8 cellular contexts compared by ENCODE assay signal in genomic region chr11:59556115-59556882, GRCh38. TPM values are rescaled to one million over a fixed set of nuclear protein-coding genes. Genes with fewer than 3 reads are reported as not detected.
DNase-seq lines count a peak whose midpoint lies in the region; ATAC-seq and TF ChIP-seq lines count a peak whose summit lies in the region.

No MANE protein-coding gene starts in this region.

- peaks cover 46% of the 10 kb centered on the region for H3K4me1 Mint-ChIP-seq in activated naive CD8-positive, alpha-beta T cell (ENCODE audit: low read depth)

- no peaks in the 10 kb centered on the region for H3K27me3 ChIP-seq in right cardiac atrium (ENCODE audit: control insufficient read depth, insufficient read depth)

- intact Hi-C loops in right cardiac atrium (cut with DNase I): loop anchor here in 2 of 4 donors (10.0 kb wide), 2 partner anchors 59 to 109 kb away; partner anchors contain the start of genes OSBP (in 1 of the 2) and PATL1 (in 1 of the 2)

- no peak for TF ChIP-seq CTCF in retinal pigment epithelial cell (conservative IDR thresholded peaks at IDR 0.05; ENCODE audit: low read depth, low read length)

- 4% methylated on average over 28 of the region's 28 CpGs for WGBS in right cardiac atrium

- TF ChIP-seq RAD21 in Ishikawa (IDR thresholded peaks at IDR 0.05; ENCODE audit: low read depth): no peak

- peak overlapping the region; percentile 85 for H3K4me3 Mint-ChIP-seq in activated naive CD8-positive, alpha-beta T cell

- TF ChIP-seq EP300 in Ishikawa (IDR thresholded peaks at IDR 0.05; ENCODE audit: borderline replicate concordance): no peak

- no peaks in the 10 kb centered on the region for H3K27me3 Mint-ChIP-seq in activated naive CD8-positive, alpha-beta T cell

- DNase-seq in GF-D8 (lab: John Stamatoyannopoulos, UW): peak; percentile 54
- peak; percentile 87 for DNase-seq in SK-N-DZ (ENCODE audit: low spot score)
- DNase-seq in right cardiac atrium: peak in 2 of 3 donors; percentile 58 to 74
- DNase-seq in retinal pigment epithelial cell (ENCODE audit: low read depth): no peak

- no peaks in the 10 kb centered on the region for H3K9me3 Mint-ChIP-seq in activated naive CD8-positive, alpha-beta T cell (ENCODE audit: low read depth)

- H3K9me3 ChIP-seq in right cardiac atrium (ENCODE audit: control insufficient read depth, low read length): no peaks in the 10 kb centered on the region

- H3K36me3 Mint-ChIP-seq in activated naive CD8-positive, alpha-beta T cell: no peaks in the 10 kb centered on the region

- H3K27ac ChIP-seq in right cardiac atrium (ENCODE audit: low read length): peak overlapping the region; percentile 17

- H3K4me3 ChIP-seq in right cardiac atrium (ENCODE audit: low read length) (peak overlapping the region; percentile 66), retinal pigment epithelial cell (ENCODE audit: low read length) (peak overlapping the region; percentile 80)

- H3K27ac Mint-ChIP-seq in activated naive CD8-positive, alpha-beta T cell: peak overlapping the region; percentile 93

- H3K4me1 ChIP-seq in right cardiac atrium (ENCODE audit: control insufficient read depth, insufficient read depth, low read length): peaks cover 2% of the 10 kb centered on the region

- ATAC-seq in right cardiac atrium: peak; percentile 34 to 72
- no peak for ATAC-seq in GM18520 (IDR thresholded peaks at IDR 0.05; ENCODE audit: unreplicated experiment)
- ATAC-seq in GM21737 (IDR thresholded peaks at IDR 0.05; ENCODE audit: unreplicated experiment): no peak

TF ChIP-seq in Ishikawa, 13 proteins besides CTCF, POLR2A, EP300 and RAD21:
- TF ChIP-seq CEBPB (IDR thresholded peaks at IDR 0.05): no peak
- TF ChIP-seq TCF12 (IDR thresholded peaks at IDR 0.05; ENCODE audit: low read depth): no peak
- peak; percentile 81 for TF ChIP-seq MAX (IDR thresholded peaks at IDR 0.05)
- peak; percentile 81 for TF ChIP-seq USF1 (IDR thresholded peaks at IDR 0.05)
- TF ChIP-seq NFIC (IDR thresholded peaks at IDR 0.05): 0 out of 2 replicates have a peak, but pooled peaks have one; percentile 10
- TF ChIP-seq TEAD4 (IDR thresholded peaks at IDR 0.05): peak; percentile 93
- no peak for TF ChIP-seq EGR1 (IDR thresholded peaks at IDR 0.05)

RNA-seq across cellular contexts. Expression of gene OR4D9, which starts 45.0 kb away (rescaled TPM):
- polyA plus RNA-seq in SK-N-DZ (2014; cell fraction: cytosol; rRNA removed): not detected in 2 replicates
- not detected in 2 replicates for polyA plus RNA-seq in SK-N-DZ (2014; cell fraction: nucleus; rRNA removed)
- not detected for total RNA-seq in right cardiac atrium
- not detected for polyA plus RNA-seq in right cardiac atrium

RNA-seq across cellular contexts. Expression of gene OR4D11, which starts 52.9 kb away (rescaled TPM):
- not detected in 2 replicates for polyA plus RNA-seq in SK-N-DZ (2014; cell fraction: cytosol; rRNA removed)
- polyA plus RNA-seq in SK-N-DZ (2014; cell fraction: nucleus; rRNA removed): not detected in 2 replicates
- not detected for total RNA-seq in right cardiac atrium
- not detected for polyA plus RNA-seq in right cardiac atrium

RNA-seq across cellular contexts. Expression of gene OSBP, which starts 59.3 kb away (rescaled TPM):
- 11.7 and 12.2 TPM in 2 replicates for polyA plus RNA-seq in SK-N-DZ (2014; cell fraction: cytosol; rRNA removed)
- 10.2 and 20.3 TPM in 2 replicates for polyA plus RNA-seq in SK-N-DZ (2014; cell fraction: nucleus; rRNA removed)
- total RNA-seq in right cardiac atrium: 10 to 100 TPM; 33.9 to 40.6 (median 36.3) TPM
- polyA plus RNA-seq in right cardiac atrium: 16.2 TPM

Comparison
In these comparisons a context has a peak if more than half of its experiments do, and no peak if none do; other contexts are left out.
1. ATAC-seq: peak in right cardiac atrium (2 of 2); none in GM18520 (single experiment) and GM21737 (single experiment).